Comparison of ENCODE assay signal across 9 cellular contexts in genomic region chr18:46756559-46757201, GRCh38. TPM values are rescaled to one million over a fixed set of nuclear protein-coding genes. Genes with fewer than 3 reads are reported as not detected.
DNase-seq lines count a peak whose midpoint lies in the region; ATAC-seq and TF ChIP-seq lines count a peak whose summit lies in the region.
"Had no signal": no experiment of that assay in that cellular context is flagged by ENCODE, and none has a peak within 500 bp of the region (broad histone marks: within the 10 kb centered on the region; RNA-seq: fewer than 3 reads in every experiment).

ST8SIA5 (minus strand) TSS chr18:46757053; CDS start chr18:46756508, 545 bp downstream.

- H3K4me1 ChIP-seq in Peyer's patch = peaks cover 0 to 19% (median 2%) of the 10 kb centered on the region in 4 donors

- no peak within 1 kb of the TSS for H3K27ac ChIP-seq in Peyer's patch
- H3K27ac ChIP-seq: left lung had no signal

- POLR2A ChIA-PET in naive thymus-derived CD8-positive, alpha-beta T cell (lab: Charles Lee) = no interaction called here

- H3K9me3 ChIP-seq in Peyer's patch = no peaks in the 10 kb centered on the region
- H3K9me3 ChIP-seq: left lung had no signal

- H3K27me3 ChIP-seq in Peyer's patch = peaks cover 0 to 19% of the 10 kb centered on the region in 2 donors

- ATAC-seq in GM18498 (IDR thresholded peaks at IDR 0.05; ENCODE audit: unreplicated experiment) (peak; percentile 31), HG03139 (IDR thresholded peaks at IDR 0.05; ENCODE audit: unreplicated experiment) (no peak), HG02610 (IDR thresholded peaks at IDR 0.05; ENCODE audit: unreplicated experiment) (no peak)
- ATAC-seq in naive thymus-derived CD8-positive, alpha-beta T cell = no peak

- no peaks in the 10 kb centered on the region for H3K36me3 ChIP-seq in Peyer's patch
- H3K36me3 ChIP-seq: left lung had no signal

- DNase-seq in NCI-H2081 treated with DMSO at 0.1 percent for 48 hours (lab: John Stamatoyannopoulos, UW) = peak; percentile 31
- DNase-seq in cerebellar cortex (ENCODE audit: low spot score) = peak; percentile 47
- no peak for DNase-seq in naive thymus-derived CD8-positive, alpha-beta T cell
- DNase-seq in Peyer's patch = no peak
- DNase-seq in RPMI8226 = no peak

- peak within 1 kb of the TSS in 8 of 10 donors; percentile 23 to 79 (median 60) for H3K4me3 Mint-ChIP-seq in naive thymus-derived CD8-positive, alpha-beta T cell

- peak within 1 kb of the TSS in 2 of 4 donors; percentile 26 to 31 for H3K4me3 ChIP-seq in Peyer's patch

- TF ChIP-seq POLR2A in Peyer's patch (IDR thresholded peaks at IDR 0.05) = no peak

- peaks cover 9 to 37% (median 21%) of the 10 kb centered on the region in 4 donors for H3K4me1 Mint-ChIP-seq in naive thymus-derived CD8-positive, alpha-beta T cell

- no peaks in the 10 kb centered on the region for H3K9me3 Mint-ChIP-seq in naive thymus-derived CD8-positive, alpha-beta T cell

- no peak for TF ChIP-seq CTCF in Peyer's patch (IDR thresholded peaks at IDR 0.05)

- H3K27me3 Mint-ChIP-seq in naive thymus-derived CD8-positive, alpha-beta T cell = peaks cover 42 to 84% (median 63%) of the 10 kb centered on the region in 5 donors

- no peaks in the 10 kb centered on the region for H3K36me3 Mint-ChIP-seq in naive thymus-derived CD8-positive, alpha-beta T cell

- no peak within 1 kb of the TSS for H3K27ac Mint-ChIP-seq in naive thymus-derived CD8-positive, alpha-beta T cell

RNA-seq across cellular contexts. Expression of gene ST8SIA5, which starts in this region (rescaled TPM):
- under 1 TPM in 1 of 2 experiments, not detected in 1; 0.25 TPM for total RNA-seq in naive thymus-derived CD8-positive, alpha-beta T cell
- not detected for polyA plus RNA-seq in naive thymus-derived CD8-positive, alpha-beta T cell
- under 1 TPM in 2 of 4 donors, not detected in 2; under 0.01 to 0.09 TPM for total RNA-seq in Peyer's patch

Comparison
In these comparisons a context has a peak if more than half of its experiments do, and no peak if none do; other contexts are left out.
1. DNase-seq: peak in NCI-H2081 treated with DMSO at 0.1 percent for 48 hours (single experiment) and cerebellar cortex (single experiment); none in naive thymus-derived CD8-positive, alpha-beta T cell (0 of 10), Peyer's patch (0 of 3) and RPMI8226 (single experiment).